In the genomic region with DNA sequence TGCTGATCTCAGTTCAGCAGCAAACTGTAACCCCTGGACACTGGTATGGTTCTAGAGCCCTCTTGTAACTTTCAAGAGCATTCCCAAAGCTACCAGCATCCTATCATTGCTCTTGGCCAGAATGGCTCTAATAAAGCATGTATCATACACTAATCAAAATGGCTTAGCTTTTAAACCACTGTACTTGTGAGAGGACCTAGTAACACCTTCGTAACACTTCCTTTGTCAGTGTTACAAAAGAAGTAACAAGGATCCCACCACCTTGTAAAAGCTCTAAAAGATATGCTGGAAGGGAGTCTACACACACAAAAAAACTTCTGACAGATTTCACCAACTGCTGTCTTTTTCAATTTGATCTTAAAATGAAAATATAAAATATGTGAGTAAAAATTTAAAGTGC, we compare ENCODE assay signal across 20 cellular contexts.
"Had no signal": no experiment of that assay in that cellular context is flagged by ENCODE, and none has a peak within 500 bp of the region (broad histone marks: within the 10 kb centered on the region; RNA-seq: fewer than 3 reads in every experiment).

No MANE protein-coding gene starts in this region.

- H3K4me3 Mint-ChIP-seq: dendritic cell treated with granulocyte-macrophage colony-stimulating factor and Interleukin-4, amounts not matched to agents 40 ng/mL and 50 ng/mL, for 4 days; effector memory CD8-positive, alpha-beta T cell; endodermal cell had no signal

- H3K27ac Mint-ChIP-seq: dendritic cell treated with granulocyte-macrophage colony-stimulating factor and Interleukin-4, amounts not matched to agents 40 ng/mL and 50 ng/mL, for 4 days; effector memory CD8-positive, alpha-beta T cell; endodermal cell had no signal

- H3K9me3 Mint-ChIP-seq: dendritic cell treated with granulocyte-macrophage colony-stimulating factor and Interleukin-4, amounts not matched to agents 40 ng/mL and 50 ng/mL, for 4 days; effector memory CD8-positive, alpha-beta T cell had no signal

- ATAC-seq: effector memory CD8-positive, alpha-beta T cell; esophagus mucosa; foreskin keratinocyte; gastrocnemius medialis; gastroesophageal sphincter; heart left ventricle; heart right ventricle had no signal

- H3K27me3 Mint-ChIP-seq: dendritic cell treated with granulocyte-macrophage colony-stimulating factor and Interleukin-4, amounts not matched to agents 40 ng/mL and 50 ng/mL, for 4 days; effector memory CD8-positive, alpha-beta T cell had no signal

- DNase-seq: colonic mucosa; cortex of kidney; dorsolateral prefrontal cortex; effector CD4-positive, alpha-beta T cell; effector CD8-positive, alpha-beta T cell; effector memory CD4-positive, alpha-beta T cell; effector memory CD8-positive, alpha-beta T cell; endodermal cell; esophagus squamous epithelium; foreskin fibroblast; foreskin keratinocyte; foreskin melanocyte; gastrocnemius medialis; glutamatergic neuron; head of caudate nucleus; heart left ventricle; heart right ventricle had no signal
